In genomic region chr19:13015361-13016231, GRCh38 we compare ENCODE assay signal across 15 cellular contexts. TPM values are rescaled to one million over a fixed set of nuclear protein-coding genes. Genes with fewer than 3 reads are reported as not detected.
DNase-seq lines count a peak whose midpoint lies in the region; ATAC-seq and TF ChIP-seq lines count a peak whose summit lies in the region.
"Had no signal": no experiment of that assay in that cellular context is flagged by ENCODE, and none has a peak within 500 bp of the region (broad histone marks: within the 10 kb centered on the region; RNA-seq: fewer than 3 reads in every experiment).

No MANE protein-coding gene starts in this region.

- H3K27ac ChIP-seq in 22Rv1 (peak overlapping the region; percentile 99), epithelial cell of prostate (peak overlapping the region; percentile 81), osteoblast (ENCODE audit: low read depth, low read length) (peak overlapping the region; percentile 98)

- H3K27me3 ChIP-seq in osteoblast (ENCODE audit: insufficient read depth, low read length) = no peaks in the 10 kb centered on the region

- ATAC-seq in HG03025 (IDR thresholded peaks at IDR 0.05; ENCODE audit: low FRiP score, unreplicated experiment) = no peak
- ATAC-seq: GM12878 had no signal

- H4K20me1 ChIP-seq in osteoblast (ENCODE audit: insufficient read depth, low read length) = peaks cover 5% of the 10 kb centered on the region

- H3K4me2 ChIP-seq in osteoblast (ENCODE audit: insufficient read depth, low read length) = peak overlapping the region; percentile 93

- H3K4me1 ChIP-seq in osteoblast (ENCODE audit: insufficient read depth, low read length) = peaks cover 68% of the 10 kb centered on the region

- peaks cover 99% of the 10 kb centered on the region for H3K79me2 ChIP-seq in osteoblast (ENCODE audit: insufficient read depth, low read length)

- peak in 50 of 76 experiments; percentile 24 to 88 (median 46) for DNase-seq in HUDEP-2 (lab: John Stamatoyannopoulos, UW; ENCODE audit: unreplicated experiment in 76 of 76)
- DNase-seq in epithelial cell of prostate (ENCODE audit: low read depth, low spot score) = no peak
- DNase-seq in osteoblast (ENCODE audit: insufficient read length, low spot score, missing footprints) = peak; percentile 76
- no peak for DNase-seq in NOMO-1 (lab: John Stamatoyannopoulos, UW; ENCODE audit: unreplicated experiment in 2 of 2)
- DNase-seq in activated CD8-positive, alpha-beta memory T cell treated with anti-CD3 and anti-CD28 coated beads for 24 hours = no peak
- DNase-seq in cortex of kidney (lab: John Stamatoyannopoulos, UW) = no peak
- DNase-seq: activated CD4-positive, alpha-beta T cell treated with anti-CD3 and anti-CD28 coated beads for 48 hours; activated naive CD8-positive, alpha-beta T cell treated with anti-CD3 and anti-CD28 coated beads, Interleukin-2, amount 10 ng/mL, durations not matched to agents 7 days and 5 days; CD4-positive, CD25-positive, alpha-beta regulatory T cell; OCI-M1 had no signal

- no peak overlapping the region for H3K4me3 ChIP-seq in osteoblast (ENCODE audit: insufficient read depth, low read length)
- H3K4me3 ChIP-seq: GM12878 had no signal

- H3K9me3 ChIP-seq in osteoblast (ENCODE audit: low read depth, low read length) = no peaks in the 10 kb centered on the region

- no peak for TF ChIP-seq CTCF in 22Rv1 (IDR thresholded peaks at IDR 0.05)
- TF ChIP-seq CTCF in osteoblast (IDR thresholded peaks at IDR 0.05; ENCODE audit: extremely low read depth, low read depth, low read length) = no peak

- no peak overlapping the region for H2AFZ ChIP-seq in osteoblast (ENCODE audit: low read length)

- no peaks in the 10 kb centered on the region for H3K36me3 ChIP-seq in osteoblast (ENCODE audit: insufficient read depth, low read length)

RNA-seq across cellular contexts. Expression of gene NFIX, which starts 20.3 kb away (rescaled TPM):
- 114 and 122 TPM in 2 replicates for total RNA-seq in osteoblast

RNA-seq across cellular contexts. Expression of gene DAND5, which starts 46.2 kb away (rescaled TPM):
- total RNA-seq in osteoblast = not detected in 2 replicates
- total RNA-seq: activated naive CD8-positive, alpha-beta T cell treated with anti-CD3 and anti-CD28 coated beads, Interleukin-2, amount 10 ng/mL, durations not matched to agents 7 days and 5 days; CD4-positive, CD25-positive, alpha-beta regulatory T cell; fibroblast of villous mesenchyme; mononuclear cell had no signal

RNA-seq across cellular contexts. Expression of gene GADD45GIP1, which starts 58.6 kb away (rescaled TPM):
- 15.2 and 16.8 TPM in 2 replicates for total RNA-seq in osteoblast

Comparison
In these comparisons a context has a peak if more than half of its experiments do, and no peak if none do; other contexts are left out.
1. DNase-seq: peak in HUDEP-2 (50 of 76) and osteoblast (single experiment); none in epithelial cell of prostate (single experiment), NOMO-1 (0 of 2), activated CD8-positive, alpha-beta memory T cell treated with anti-CD3 and anti-CD28 coated beads for 24 hours (single experiment) and cortex of kidney (single experiment).
2. Peak in every context shown above with its lines, with median percentiles within 50 percentile points of each other: H3K27ac ChIP-seq.